Comparison of ENCODE assay signal across 32 cellular contexts in genomic region chr1:9367806-9368205, GRCh38.
"Had no signal": no experiment of that assay in that cellular context is flagged by ENCODE, and none has a peak within 500 bp of the region (broad histone marks: within the 10 kb centered on the region; RNA-seq: fewer than 3 reads in every experiment).

No MANE protein-coding gene starts in this region.

- H3K27me3 ChIP-seq: MG63, Peyer's patch had no signal

- H3K9me3 Mint-ChIP-seq: activated CD4-positive, alpha-beta T cell treated with anti-CD3 and anti-CD28 coated beads, Interleukin-2, amount 10 ng/mL, durations not matched to agents 7 days and 5 days; activated naive CD8-positive, alpha-beta T cell treated with anti-CD3 and anti-CD28 coated beads for 36 hours; activated T-cell treated with anti-CD3 and anti-CD28 coated beads, Interleukin-2, amount 50 U/mL, for 24 hours had no signal

- H3K4me3 Mint-ChIP-seq: activated CD4-positive, alpha-beta T cell treated with anti-CD3 and anti-CD28 coated beads for 36 hours; activated CD4-positive, alpha-beta T cell treated with anti-CD3 and anti-CD28 coated beads, Interleukin-2, amount 10 ng/mL, durations not matched to agents 7 days and 5 days; activated CD8-positive, alpha-beta T cell treated with anti-CD3 and anti-CD28 coated beads, Interleukin-2, amount 10 ng/mL, durations not matched to agents 7 days and 5 days; activated naive CD8-positive, alpha-beta T cell treated with anti-CD3 and anti-CD28 coated beads for 36 hours; activated T-cell treated with anti-CD3 and anti-CD28 coated beads, Interleukin-2, amount 50 U/mL, for 24 hours had no signal

- H3K27ac ChIP-seq: Peyer's patch, WERI-Rb-1 had no signal

- DNase-seq: activated CD4-positive, alpha-beta T cell treated with anti-CD3 and anti-CD28 coated beads for 36 hours; activated CD4-positive, alpha-beta T cell treated with anti-CD3 and anti-CD28 coated beads, Interleukin-2, amount 50 U/mL, for 48 hours; activated CD4-positive, CD25-positive, alpha-beta regulatory T cell; activated CD8-positive, alpha-beta T cell treated with anti-CD3 and anti-CD28 coated beads, Interleukin-2, amount 10 ng/mL, durations not matched to agents 7 days and 5 days; activated gamma-delta T cell treated with Interleukin-2 at 50 U/mL for 16 hours; activated naive CD4-positive, alpha-beta T cell treated with anti-CD3 and anti-CD28 coated beads, Interleukin-2, amount 50 U/mL, for 16 hours; activated naive CD8-positive, alpha-beta T cell treated with anti-CD3 and anti-CD28 coated beads for 36 hours; activated T-cell treated with anti-CD3 and anti-CD28 coated beads, Interleukin-2, amount 50 U/mL, for 24 hours; amniotic stem cell; aorta; Karpas-422; KBM-7; MG63; NCI-H1048; NCI-H1105 treated with DMSO at 0.1 percent for 48 hours; NCI-H1436; NCI-H1694; NCI-H1930; NCI-H2107; NCI-H2171; NCI-H510A; NCI-H526; NCI-H748 treated with DMSO at 0.1 percent for 48 hours; NK-92 treated with Interleukin-12 subunit alpha and Interleukin-12 subunit beta, amount 100 ng/mL, for 24 hours; PC-3; Peyer's patch; RPMI8226; SW 1271; T-helper 1 cell; T1000; WERI-Rb-1 had no signal

- H3K36me3 Mint-ChIP-seq: activated naive CD8-positive, alpha-beta T cell treated with anti-CD3 and anti-CD28 coated beads for 36 hours had no signal

- H3K27ac Mint-ChIP-seq: activated CD4-positive, alpha-beta T cell treated with anti-CD3 and anti-CD28 coated beads for 36 hours; activated CD4-positive, alpha-beta T cell treated with anti-CD3 and anti-CD28 coated beads, Interleukin-2, amount 10 ng/mL, durations not matched to agents 7 days and 5 days; activated CD8-positive, alpha-beta T cell treated with anti-CD3 and anti-CD28 coated beads, Interleukin-2, amount 10 ng/mL, durations not matched to agents 7 days and 5 days; activated naive CD8-positive, alpha-beta T cell treated with anti-CD3 and anti-CD28 coated beads for 36 hours; activated T-cell treated with anti-CD3 and anti-CD28 coated beads, Interleukin-2, amount 50 U/mL, for 24 hours had no signal

- H3K9me3 ChIP-seq: MG63, Peyer's patch had no signal

- H3K4me3 ChIP-seq: MG63, Peyer's patch had no signal

- H3K27me3 Mint-ChIP-seq: activated CD4-positive, alpha-beta T cell treated with anti-CD3 and anti-CD28 coated beads for 36 hours; activated CD4-positive, alpha-beta T cell treated with anti-CD3 and anti-CD28 coated beads, Interleukin-2, amount 10 ng/mL, durations not matched to agents 7 days and 5 days; activated naive CD8-positive, alpha-beta T cell treated with anti-CD3 and anti-CD28 coated beads for 36 hours; activated T-cell treated with anti-CD3 and anti-CD28 coated beads, Interleukin-2, amount 50 U/mL, for 24 hours had no signal

- ATAC-seq: activated CD4-positive, alpha-beta T cell treated with anti-CD3 and anti-CD28 coated beads for 36 hours; activated CD8-positive, alpha-beta T cell treated with anti-CD3 and anti-CD28 coated beads, Interleukin-2, amount 10 ng/mL, durations not matched to agents 7 days and 5 days; PC-3 had no signal
